In genomic region chr5:39100851-39101396, GRCh38 we compare ENCODE assay signal across 10 cellular contexts. TPM values are rescaled to one million over a fixed set of nuclear protein-coding genes. Genes with fewer than 3 reads are reported as not detected.
A peak's percentile ranks its signal among the peaks of the same experiment; 100 is the strongest.
DNase-seq lines count a peak whose midpoint lies in the region; ATAC-seq, FAIRE-seq and TF ChIP-seq lines count a peak whose summit lies in the region.
"Had no signal": no experiment of that assay in that cellular context is flagged by ENCODE, and none has a peak within 500 bp of the region (broad histone marks: within the 10 kb centered on the region; RNA-seq: fewer than 3 reads in every experiment).

No MANE protein-coding gene starts in this region.

- peak; percentile 54 to 77 for ATAC-seq in lower lobe of right lung

- H3K4me1 Mint-ChIP-seq in CD8-positive, alpha-beta memory T cell: peaks cover 31 to 52% (median 47%) of the 10 kb centered on the region in 3 donors
- peaks cover 26% of the 10 kb centered on the region for H3K4me1 Mint-ChIP-seq in astrocyte (ENCODE audit: low read depth, unreplicated experiment)

- no peak overlapping the region for H3K27ac ChIP-seq in CD8-positive, alpha-beta memory T cell (ENCODE audit: low read depth, low read length)
- H3K27ac ChIP-seq in astrocyte (ENCODE audit: low read depth, low read length): peak overlapping the region; percentile 95
- no peak overlapping the region for H3K27ac ChIP-seq in lower lobe of right lung
- H3K27ac ChIP-seq: VCaP had no signal

- H3K9ac ChIP-seq in astrocyte (ENCODE audit: low read length): peak overlapping the region; percentile 68

- H3K27me3 ChIP-seq in CD8-positive, alpha-beta memory T cell (ENCODE audit: insufficient read depth, low read length, poor library complexity, severe bottlenecking): no peaks in the 10 kb centered on the region
- H3K27me3 ChIP-seq in astrocyte (ENCODE audit: insufficient read depth, low read length): no peaks in the 10 kb centered on the region
- no peaks in the 10 kb centered on the region for H3K27me3 ChIP-seq in lower lobe of right lung (ENCODE audit: low read depth)
- H3K27me3 ChIP-seq in BE2C: no peaks in the 10 kb centered on the region; the same call in 1 of the 2 replicates
- H3K27me3 ChIP-seq: spleen had no signal

- H4K20me1 ChIP-seq in astrocyte (ENCODE audit: insufficient read depth, low read length): no peaks in the 10 kb centered on the region

- H3K27ac Mint-ChIP-seq in CD8-positive, alpha-beta memory T cell: peak overlapping the region; percentile 67 to 94 (median 84)
- H3K27ac Mint-ChIP-seq in astrocyte (ENCODE audit: unreplicated experiment): peak overlapping the region; percentile 97

- no peaks in the 10 kb centered on the region for H3K79me2 ChIP-seq in astrocyte (ENCODE audit: insufficient read depth, low read length)

- H3K36me3 ChIP-seq in CD8-positive, alpha-beta memory T cell (ENCODE audit: insufficient read depth, low read length): peaks cover 14% of the 10 kb centered on the region
- no peaks in the 10 kb centered on the region for H3K36me3 ChIP-seq in astrocyte (ENCODE audit: insufficient read depth, low read length)
- H3K36me3 ChIP-seq in lower lobe of right lung: no peaks in the 10 kb centered on the region
- H3K36me3 ChIP-seq in BE2C: no peaks in the 10 kb centered on the region

- H3K36me3 Mint-ChIP-seq in CD8-positive, alpha-beta memory T cell: peaks cover 5 to 35% (median 13%) of the 10 kb centered on the region in 3 donors
- peaks cover 2% of the 10 kb centered on the region for H3K36me3 Mint-ChIP-seq in astrocyte (ENCODE audit: low read depth, unreplicated experiment)

- H3K4me3 Mint-ChIP-seq in CD8-positive, alpha-beta memory T cell: peak overlapping the region in 3 of 7 donors; percentile 38 to 59 (median 54)
- H3K4me3 Mint-ChIP-seq in astrocyte (ENCODE audit: unreplicated experiment): no peak overlapping the region

- H3K9me3 ChIP-seq in CD8-positive, alpha-beta memory T cell (ENCODE audit: low read length): no peaks in the 10 kb centered on the region
- H3K9me3 ChIP-seq in astrocyte (ENCODE audit: insufficient read depth, low read depth, low read length): no peaks in the 10 kb centered on the region
- no peaks in the 10 kb centered on the region for H3K9me3 ChIP-seq in lower lobe of right lung
- H3K9me3 ChIP-seq in BE2C: no peaks in the 10 kb centered on the region
- H3K9me3 ChIP-seq: spleen had no signal

- H3K9me3 Mint-ChIP-seq in CD8-positive, alpha-beta memory T cell: no peaks in the 10 kb centered on the region
- no peaks in the 10 kb centered on the region for H3K9me3 Mint-ChIP-seq in astrocyte (ENCODE audit: unreplicated experiment)

- peak overlapping the region; percentile 11 for H2AFZ ChIP-seq in astrocyte (ENCODE audit: low read depth, low read length)

- H3K4me1 ChIP-seq in CD8-positive, alpha-beta memory T cell (ENCODE audit: insufficient read depth, low read length): peaks cover 21% of the 10 kb centered on the region
- H3K4me1 ChIP-seq in astrocyte (ENCODE audit: insufficient read depth, low read length) (peaks cover 30% of the 10 kb centered on the region), lower lobe of right lung (peaks cover 6% of the 10 kb centered on the region), BE2C (no peaks in the 10 kb centered on the region)

- intact Hi-C loops in lower lobe of right lung (cut with DNase I): no loop called here

- peak in 1 of 5 donors; percentile 40 for DNase-seq in CD8-positive, alpha-beta memory T cell
- DNase-seq in LHCN-M2 (ENCODE audit: low read depth): peak; percentile 97
- peak; percentile 93 for DNase-seq in astrocyte (ENCODE audit: low read depth)
- no peak for DNase-seq in lower lobe of right lung
- DNase-seq in iPS-NIHi7 (ENCODE audit: extremely low spot score): no peak
- DNase-seq in BE2C: no peak
- DNase-seq in activated CD4-positive, alpha-beta T cell treated with anti-CD3 and anti-CD28 coated beads, Interleukin-2, amount 50 U/mL, for 1 hour: no peak
- DNase-seq in stimulated activated CD4-positive, alpha-beta T cell treated with anti-CD3 and anti-CD28 coated beads, Interleukin-2, amount 100 ng/mL, for 24 hours: no peak
- DNase-seq: spleen had no signal

- H3K4me2 ChIP-seq in astrocyte (ENCODE audit: low read length): peak overlapping the region; percentile 59

- H3K27me3 Mint-ChIP-seq in CD8-positive, alpha-beta memory T cell: peaks cover 0 to 4% of the 10 kb centered on the region in 2 donors
- no peaks in the 10 kb centered on the region for H3K27me3 Mint-ChIP-seq in astrocyte (ENCODE audit: low read depth, unreplicated experiment)

- H3K4me3 ChIP-seq in CD8-positive, alpha-beta memory T cell (ENCODE audit: low read length): no peak overlapping the region
- H3K4me3 ChIP-seq in astrocyte (ENCODE audit: insufficient read depth, low read depth, low read length) (no peak overlapping the region), lower lobe of right lung (no peak overlapping the region), BE2C (ENCODE audit: low read depth, low read length) (no peak overlapping the region)
- H3K4me3 ChIP-seq: spleen had no signal

- TF ChIP-seq CTCF in astrocyte (IDR thresholded peaks at IDR 0.05; ENCODE audit: insufficient read depth, low read depth, low read length) (no peak), lower lobe of right lung (IDR thresholded peaks at IDR 0.05) (no peak), BE2C (IDR thresholded peaks at IDR 0.05; ENCODE audit: low read depth, low read length) (no peak)

- CTCF ChIA-PET in CD8-positive, alpha-beta memory T cell (lab: Charles Lee): interaction anchor here (1.0 to 2.0 kb wide), 3 partner anchors 20 to 25 kb away, joined by 3 to 5 read pairs (median 5); no protein-coding TSS in a partner anchor

- FAIRE-seq in astrocyte (lab: Jason Lieb, UNC): peak; percentile 41

- POLR2A ChIA-PET in CD8-positive, alpha-beta memory T cell (lab: Charles Lee): interaction anchor here (0.5 kb wide), 1 partner anchor 53 kb away, joined by 3 read pairs; no protein-coding TSS in a partner anchor

RNA-seq across cellular contexts. Expression of gene RICTOR, which starts 26.7 kb away (rescaled TPM):
- total RNA-seq in CD8-positive, alpha-beta memory T cell: 10 to 100 TPM; 32.0 to 32.9 TPM
- 12.1 TPM for polyA plus RNA-seq in CD8-positive, alpha-beta memory T cell
- total RNA-seq in LHCN-M2 (2014; rRNA removed): 11.7 and 17.3 TPM in 2 replicates
- polyA plus RNA-seq in LHCN-M2 (2012): 1.2 TPM
- 38.2 and 43.2 TPM in 2 replicates for total RNA-seq in astrocyte
- 52.1 TPM for total RNA-seq in lower lobe of right lung
- 4.0 TPM for polyA plus RNA-seq in BE2C (2012; ENCODE audit: insufficient read depth, insufficient read length, low read depth)

Comparison
In these comparisons a context has a peak if more than half of its experiments do, and no peak if none do; other contexts are left out.
1. DNase-seq: peak in LHCN-M2 (single experiment) and astrocyte (single experiment); none in lower lobe of right lung (single experiment), iPS-NIHi7 (single experiment), BE2C (single experiment), activated CD4-positive, alpha-beta T cell treated with anti-CD3 and anti-CD28 coated beads, Interleukin-2, amount 50 U/mL, for 1 hour (single experiment) and stimulated activated CD4-positive, alpha-beta T cell treated with anti-CD3 and anti-CD28 coated beads, Interleukin-2, amount 100 ng/mL, for 24 hours (0 of 2).